ENCODE assay signal across 1 cellular context in the genomic region with DNA sequence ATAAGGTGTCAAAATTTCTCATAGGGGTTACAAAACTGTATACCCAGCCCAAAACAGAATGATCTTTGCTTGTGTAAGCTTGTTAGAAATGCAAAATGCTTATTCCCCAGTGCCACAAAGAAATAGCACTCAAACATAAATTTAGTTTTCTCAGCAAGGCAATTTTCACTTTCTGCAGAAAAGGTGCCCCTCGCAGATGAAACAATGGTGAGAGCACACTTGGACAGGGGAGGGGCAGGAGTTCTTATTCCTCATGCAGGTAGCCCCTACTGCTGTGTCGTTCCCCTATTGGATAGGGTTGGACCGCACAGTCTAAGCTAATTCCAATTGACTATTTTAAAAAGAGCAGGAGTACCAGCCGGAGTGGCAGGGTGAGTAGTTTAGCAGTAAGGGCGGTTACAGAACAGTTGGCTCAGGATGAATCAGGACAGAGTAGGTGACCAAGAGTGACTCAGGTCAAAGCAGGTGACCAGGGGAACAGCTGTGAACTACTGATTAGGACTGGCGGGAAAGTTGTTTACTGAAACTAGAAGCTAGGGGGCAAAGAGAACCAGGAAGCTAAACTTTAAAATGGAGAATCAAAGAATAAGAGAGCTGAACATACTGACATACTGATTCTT.
TF ChIP-seq lines count a peak whose summit lies in the region.

No MANE protein-coding gene starts in this region.

TF ChIP-seq in K562, 482 proteins besides CTCF, POLR2A, EP300 and RAD21 (continued from another document):
- TF ChIP-seq, protein P1, sequence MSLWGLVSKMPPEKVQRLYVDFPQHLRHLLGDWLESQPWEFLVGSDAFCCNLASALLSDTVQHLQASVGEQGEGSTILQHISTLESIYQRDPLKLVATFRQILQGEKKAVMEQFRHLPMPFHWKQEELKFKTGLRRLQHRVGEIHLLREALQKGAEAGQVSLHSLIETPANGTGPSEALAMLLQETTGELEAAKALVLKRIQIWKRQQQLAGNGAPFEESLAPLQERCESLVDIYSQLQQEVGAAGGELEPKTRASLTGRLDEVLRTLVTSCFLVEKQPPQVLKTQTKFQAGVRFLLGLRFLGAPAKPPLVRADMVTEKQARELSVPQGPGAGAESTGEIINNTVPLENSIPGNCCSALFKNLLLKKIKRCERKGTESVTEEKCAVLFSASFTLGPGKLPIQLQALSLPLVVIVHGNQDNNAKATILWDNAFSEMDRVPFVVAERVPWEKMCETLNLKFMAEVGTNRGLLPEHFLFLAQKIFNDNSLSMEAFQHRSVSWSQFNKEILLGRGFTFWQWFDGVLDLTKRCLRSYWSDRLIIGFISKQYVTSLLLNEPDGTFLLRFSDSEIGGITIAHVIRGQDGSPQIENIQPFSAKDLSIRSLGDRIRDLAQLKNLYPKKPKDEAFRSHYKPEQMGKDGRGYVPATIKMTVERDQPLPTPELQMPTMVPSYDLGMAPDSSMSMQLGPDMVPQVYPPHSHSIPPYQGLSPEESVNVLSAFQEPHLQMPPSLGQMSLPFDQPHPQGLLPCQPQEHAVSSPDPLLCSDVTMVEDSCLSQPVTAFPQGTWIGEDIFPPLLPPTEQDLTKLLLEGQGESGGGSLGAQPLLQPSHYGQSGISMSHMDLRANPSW (CRISPR knock-in tag; IDR thresholded peaks at IDR 0.05), result no peak
- TF ChIP-seq SOX6 (IDR thresholded peaks at IDR 0.05), result 0 out of 2 replicates have a peak, but pooled peaks have one; percentile 8
- no peak for TF ChIP-seq PYGO2 (tag; IDR thresholded peaks at IDR 0.05)
- TF ChIP-seq RBM14 (IDR thresholded peaks at IDR 0.05; ENCODE audit: borderline replicate concordance, insufficient read depth, low read depth, low read length), result no peak
- TF ChIP-seq, protein P2, sequence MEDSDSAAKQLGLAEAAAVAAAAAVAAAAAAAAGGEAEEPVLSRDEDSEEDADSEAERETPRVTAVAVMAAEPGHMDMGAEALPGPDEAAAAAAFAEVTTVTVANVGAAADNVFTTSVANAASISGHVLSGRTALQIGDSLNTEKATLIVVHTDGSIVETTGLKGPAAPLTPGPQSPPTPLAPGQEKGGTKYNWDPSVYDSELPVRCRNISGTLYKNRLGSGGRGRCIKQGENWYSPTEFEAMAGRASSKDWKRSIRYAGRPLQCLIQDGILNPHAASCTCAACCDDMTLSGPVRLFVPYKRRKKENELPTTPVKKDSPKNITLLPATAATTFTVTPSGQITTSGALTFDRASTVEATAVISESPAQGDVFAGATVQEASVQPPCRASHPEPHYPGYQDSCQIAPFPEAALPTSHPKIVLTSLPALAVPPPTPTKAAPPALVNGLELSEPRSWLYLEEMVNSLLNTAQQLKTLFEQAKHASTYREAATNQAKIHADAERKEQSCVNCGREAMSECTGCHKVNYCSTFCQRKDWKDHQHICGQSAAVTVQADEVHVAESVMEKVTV (CRISPR knock-in tag; IDR thresholded peaks at IDR 0.05), result no peak
- no peak for TF ChIP-seq HNRNPL (IDR thresholded peaks at IDR 0.05; ENCODE audit: low read depth, low read length)
- no peak for TF ChIP-seq ZNF354B (CRISPR knock-in tag; IDR thresholded peaks at IDR 0.05)
- TF ChIP-seq CHD4 (IDR thresholded peaks at IDR 0.05; ENCODE audit: insufficient read depth, insufficient replicate concordance, low read depth, low read length, poor library complexity, severe bottlenecking), result no peak
- no peak for TF ChIP-seq RBM34 (IDR thresholded peaks at IDR 0.05; ENCODE audit: borderline replicate concordance, insufficient read depth, low read length)
- TF ChIP-seq GATAD2A (IDR thresholded peaks at IDR 0.05), result no peak
- TF ChIP-seq GATA2 (CRISPR knock-in tag; IDR thresholded peaks at IDR 0.05), result no peak
- TF ChIP-seq BMI1 (IDR thresholded peaks at IDR 0.05; ENCODE audit: low read length), result no peak
- TF ChIP-seq POLR2AphosphoS2 (IDR thresholded peaks at IDR 0.05; ENCODE audit: low read length), result no peak
- TF ChIP-seq LCOR (CRISPR knock-in tag; IDR thresholded peaks at IDR 0.05), result no peak
- TF ChIP-seq CC2D1A (IDR thresholded peaks at IDR 0.05), result peak; percentile 49; the same call in 1 of the 2 replicates
- TF ChIP-seq, protein P3, sequence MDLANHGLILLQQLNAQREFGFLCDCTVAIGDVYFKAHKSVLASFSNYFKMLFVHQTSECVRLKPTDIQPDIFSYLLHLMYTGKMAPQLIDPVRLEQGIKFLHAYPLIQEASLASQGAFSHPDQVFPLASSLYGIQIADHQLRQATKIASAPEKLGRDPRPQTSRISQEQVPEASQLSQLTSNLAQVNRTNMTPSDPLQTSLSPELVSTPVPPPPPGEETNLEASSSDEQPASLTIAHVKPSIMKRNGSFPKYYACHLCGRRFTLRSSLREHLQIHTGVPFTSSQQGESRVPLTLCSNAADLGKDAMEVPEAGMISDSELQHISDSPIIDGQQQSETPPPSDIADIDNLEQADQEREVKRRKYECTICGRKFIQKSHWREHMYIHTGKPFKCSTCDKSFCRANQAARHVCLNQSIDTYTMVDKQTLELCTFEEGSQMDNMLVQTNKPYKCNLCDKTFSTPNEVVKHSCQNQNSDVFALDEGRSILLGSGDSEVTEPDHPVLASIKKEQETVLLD (IDR thresholded peaks at IDR 0.05), result no peak
- peak; percentile 95 for TF ChIP-seq ZEB2 (IDR thresholded peaks at IDR 0.05)
- TF ChIP-seq ZNF583 (CRISPR knock-in tag; IDR thresholded peaks at IDR 0.05), result no peak
- no peak for TF ChIP-seq ZNF696 (CRISPR knock-in tag; conservative IDR thresholded peaks at IDR 0.05)
- no peak for TF ChIP-seq FOXJ3 (CRISPR knock-in tag; IDR thresholded peaks at IDR 0.05)
- TF ChIP-seq GABPA (tag; conservative IDR thresholded peaks at IDR 0.05; ENCODE audit: low read depth), result no peak
- TF ChIP-seq, protein P4, sequence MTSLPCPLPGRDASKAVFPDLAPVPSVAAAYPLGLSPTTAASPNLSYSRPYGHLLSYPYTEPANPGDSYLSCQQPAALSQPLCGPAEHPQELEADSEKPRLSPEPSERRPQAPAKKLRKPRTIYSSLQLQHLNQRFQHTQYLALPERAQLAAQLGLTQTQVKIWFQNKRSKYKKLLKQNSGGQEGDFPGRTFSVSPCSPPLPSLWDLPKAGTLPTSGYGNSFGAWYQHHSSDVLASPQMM (CRISPR knock-in tag; IDR thresholded peaks at IDR 0.05), result no peak
- TF ChIP-seq ZNF561 (CRISPR knock-in tag; conservative IDR thresholded peaks at IDR 0.05), result peak; percentile 98
- no peak for TF ChIP-seq ZNF239 (CRISPR knock-in tag; IDR thresholded peaks at IDR 0.05)
- no peak for TF ChIP-seq ZNF695 (CRISPR knock-in tag; IDR thresholded peaks at IDR 0.05)
- TF ChIP-seq KAT8 (IDR thresholded peaks at IDR 0.05; ENCODE audit: low read depth), result no peak
- TF ChIP-seq, protein P5, sequence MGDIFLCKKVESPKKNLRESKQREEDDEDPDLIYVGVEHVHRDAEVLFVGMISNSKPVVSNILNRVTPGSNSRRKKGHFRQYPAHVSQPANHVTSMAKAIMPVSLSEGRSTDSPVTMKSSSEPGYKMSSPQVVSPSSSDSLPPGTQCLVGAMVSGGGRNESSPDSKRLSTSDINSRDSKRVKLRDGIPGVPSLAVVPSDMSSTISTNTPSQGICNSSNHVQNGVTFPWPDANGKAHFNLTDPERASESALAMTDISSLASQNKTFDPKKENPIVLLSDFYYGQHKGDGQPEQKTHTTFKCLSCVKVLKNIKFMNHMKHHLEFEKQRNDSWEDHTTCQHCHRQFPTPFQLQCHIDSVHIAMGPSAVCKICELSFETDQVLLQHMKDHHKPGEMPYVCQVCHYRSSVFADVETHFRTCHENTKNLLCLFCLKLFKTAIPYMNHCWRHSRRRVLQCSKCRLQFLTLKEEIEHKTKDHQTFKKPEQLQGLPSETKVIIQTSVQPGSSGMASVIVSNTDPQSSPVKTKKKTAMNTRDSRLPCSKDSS (IDR thresholded peaks at IDR 0.05; ENCODE audit: low read depth, partially characterized antibody), result peak; percentile 100
- TF ChIP-seq NUFIP1 (IDR thresholded peaks at IDR 0.05; ENCODE audit: partially characterized antibody), result no peak
- TF ChIP-seq PRMT5 (CRISPR knock-in tag; IDR thresholded peaks at IDR 0.05), result no peak
- TF ChIP-seq, protein P6, sequence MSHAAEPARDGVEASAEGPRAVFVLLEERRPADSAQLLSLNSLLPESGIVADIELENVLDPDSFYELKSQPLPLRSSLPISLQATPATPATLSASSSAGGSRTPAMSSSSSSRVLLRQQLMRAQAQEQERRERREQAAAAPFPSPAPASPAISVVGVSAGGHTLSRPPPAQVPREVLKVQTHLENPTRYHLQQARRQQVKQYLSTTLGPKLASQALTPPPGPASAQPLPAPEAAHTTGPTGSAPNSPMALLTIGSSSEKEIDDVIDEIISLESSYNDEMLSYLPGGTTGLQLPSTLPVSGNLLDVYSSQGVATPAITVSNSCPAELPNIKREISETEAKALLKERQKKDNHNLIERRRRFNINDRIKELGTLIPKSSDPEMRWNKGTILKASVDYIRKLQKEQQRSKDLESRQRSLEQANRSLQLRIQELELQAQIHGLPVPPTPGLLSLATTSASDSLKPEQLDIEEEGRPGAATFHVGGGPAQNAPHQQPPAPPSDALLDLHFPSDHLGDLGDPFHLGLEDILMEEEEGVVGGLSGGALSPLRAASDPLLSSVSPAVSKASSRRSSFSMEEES (CRISPR knock-in tag; IDR thresholded peaks at IDR 0.05), result no peak
- TF ChIP-seq CEBPB (tag; IDR thresholded peaks at IDR 0.05), result no peak
- TF ChIP-seq, protein P7, sequence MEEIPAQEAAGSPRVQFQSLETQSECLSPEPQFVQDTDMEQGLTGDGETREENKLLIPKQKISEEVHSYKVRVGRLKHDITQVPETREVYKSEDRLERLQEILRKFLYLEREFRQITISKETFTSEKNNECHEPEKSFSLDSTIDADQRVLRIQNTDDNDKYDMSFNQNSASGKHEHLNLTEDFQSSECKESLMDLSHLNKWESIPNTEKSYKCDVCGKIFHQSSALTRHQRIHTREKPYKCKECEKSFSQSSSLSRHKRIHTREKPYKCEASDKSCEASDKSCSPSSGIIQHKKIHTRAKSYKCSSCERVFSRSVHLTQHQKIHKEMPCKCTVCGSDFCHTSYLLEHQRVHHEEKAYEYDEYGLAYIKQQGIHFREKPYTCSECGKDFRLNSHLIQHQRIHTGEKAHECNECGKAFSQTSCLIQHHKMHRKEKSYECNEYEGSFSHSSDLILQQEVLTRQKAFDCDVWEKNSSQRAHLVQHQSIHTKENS (CRISPR knock-in tag; IDR thresholded peaks at IDR 0.05), result no peak
- TF ChIP-seq, protein P8, sequence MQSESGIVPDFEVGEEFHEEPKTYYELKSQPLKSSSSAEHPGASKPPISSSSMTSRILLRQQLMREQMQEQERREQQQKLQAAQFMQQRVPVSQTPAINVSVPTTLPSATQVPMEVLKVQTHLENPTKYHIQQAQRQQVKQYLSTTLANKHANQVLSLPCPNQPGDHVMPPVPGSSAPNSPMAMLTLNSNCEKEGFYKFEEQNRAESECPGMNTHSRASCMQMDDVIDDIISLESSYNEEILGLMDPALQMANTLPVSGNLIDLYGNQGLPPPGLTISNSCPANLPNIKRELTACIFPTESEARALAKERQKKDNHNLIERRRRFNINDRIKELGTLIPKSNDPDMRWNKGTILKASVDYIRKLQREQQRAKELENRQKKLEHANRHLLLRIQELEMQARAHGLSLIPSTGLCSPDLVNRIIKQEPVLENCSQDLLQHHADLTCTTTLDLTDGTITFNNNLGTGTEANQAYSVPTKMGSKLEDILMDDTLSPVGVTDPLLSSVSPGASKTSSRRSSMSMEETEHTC (IDR thresholded peaks at IDR 0.05), result no peak
- TF ChIP-seq ATF7 (IDR thresholded peaks at IDR 0.05), result peak; percentile 37; the same call in 1 of the 2 replicates
